In genomic region chr6:167555836-167556235, GRCh38 we compare ENCODE assay signal across 29 cellular contexts.
A peak's percentile ranks its signal among the peaks of the same experiment; 100 is the strongest.
DNase-seq lines count a peak whose midpoint lies in the region; ATAC-seq and TF ChIP-seq lines count a peak whose summit lies in the region.
"Had no signal": no experiment of that assay in that cellular context is flagged by ENCODE, and none has a peak within 500 bp of the region (broad histone marks: within the 10 kb centered on the region; RNA-seq: fewer than 3 reads in every experiment).

No MANE protein-coding gene starts in this region.

- H3K4me1 Mint-ChIP-seq in nephron, result peaks cover 64% of the 10 kb centered on the region
- H3K4me1 Mint-ChIP-seq: B cell; CD14-positive monocyte; CD4-positive, alpha-beta memory T cell; CD8-positive, alpha-beta memory T cell had no signal

- DNase-seq in SKM-1 treated with dmso at 0.1 percent for 144 hours (lab: John Stamatoyannopoulos, UW; ENCODE audit: unreplicated experiment), result no peak
- DNase-seq: 8988T; ACHN; AML-193; BE2C; C1 segment of cervical spinal cord; Caco-2; Calu3; CD4-positive, alpha-beta memory T cell; CD4-positive, alpha-beta T cell; CD4-positive, CD25-positive, alpha-beta regulatory T cell; CD8-positive, alpha-beta memory T cell; CD8-positive, alpha-beta T cell; COR-L47; DMS153; DMS79; DMS79 treated with DMSO at 0.1 percent for 48 hours; DND-41; EL had no signal

- H3K9me3 Mint-ChIP-seq in nephron, result peaks cover 17% of the 10 kb centered on the region

- H3K36me3 Mint-ChIP-seq in nephron (ENCODE audit: low read depth), result peaks cover 9% of the 10 kb centered on the region
- H3K36me3 Mint-ChIP-seq: CD14-positive monocyte; CD4-positive, alpha-beta memory T cell; CD8-positive, alpha-beta memory T cell; CD8-positive, alpha-beta T cell had no signal

- H3K4me3 Mint-ChIP-seq in nephron, result no peak overlapping the region
- H3K4me3 Mint-ChIP-seq: B cell; CD14-positive monocyte; CD4-positive, alpha-beta T cell; CD4-positive, CD25-positive, alpha-beta regulatory T cell; CD8-positive, alpha-beta memory T cell; CD8-positive, alpha-beta T cell had no signal

- no peak overlapping the region for H3K4me3 ChIP-seq in HEK293 (ENCODE audit: low read depth, low read length)
- H3K4me3 ChIP-seq: A549; BLaER1; BLaER1 treated with 17β-estradiol and CSF1 and Interleukin-3, amounts not matched to agents 10 nM and 100 nM had no signal

- CTCF ChIA-PET in HEK293 (lab: Yijun Ruan, JAX), result interaction anchor here (1.0 kb wide), 1 partner anchor 70 kb away, joined by 3 read pairs; no protein-coding TSS in a partner anchor

- H3K27ac Mint-ChIP-seq in nephron, result peak overlapping the region in 2 of 3 experiments; percentile 4 to 20
- H3K27ac Mint-ChIP-seq: B cell; CD4-positive, alpha-beta memory T cell; CD4-positive, alpha-beta T cell; CD4-positive, CD25-positive, alpha-beta regulatory T cell; CD8-positive, alpha-beta memory T cell; CD8-positive, alpha-beta T cell had no signal

- no peaks in the 10 kb centered on the region for H3K36me3 ChIP-seq in HEK293 (ENCODE audit: control insufficient read depth in 2 of 2, insufficient read depth in 1 of 2, low read length in 2 of 2)
- H3K36me3 ChIP-seq: BE2C; BLaER1; BLaER1 treated with 17β-estradiol and CSF1 and Interleukin-3, amounts not matched to agents 10 nM and 100 nM had no signal

- H3K4me1 ChIP-seq in HEK293 (ENCODE audit: control insufficient read depth, insufficient read depth, low read length), result no peaks in the 10 kb centered on the region
- H3K4me1 ChIP-seq: BE2C had no signal

- no peaks in the 10 kb centered on the region for H3K9me3 ChIP-seq in HEK293 (ENCODE audit: control insufficient read depth, insufficient read depth, low read depth, low read length)
- H3K9me3 ChIP-seq: A549, BE2C, Caco-2 had no signal

- TF ChIP-seq CTCF in HEK293 (tag by site-specific recombination; IDR thresholded peaks at IDR 0.05), result no peak
- TF ChIP-seq CTCF in nephron (IDR thresholded peaks at IDR 0.05; ENCODE audit: unreplicated experiment in 3 of 3), result no peak

- H3K27ac ChIP-seq in HEK293 (ENCODE audit: extremely low read depth, low read depth, low read length), result no peak overlapping the region
- H3K27ac ChIP-seq: 22Rv1; A549; BLaER1; BLaER1 treated with 17β-estradiol and CSF1 and Interleukin-3, amounts not matched to agents 10 nM and 100 nM; C4-2B had no signal

- POLR2A ChIA-PET in HEK293 (lab: Yijun Ruan, JAX), result no interaction called here

- no peak for ATAC-seq in GM19463 (IDR thresholded peaks at IDR 0.05; ENCODE audit: unreplicated experiment)
- ATAC-seq: A549; CD8-positive, alpha-beta T cell had no signal

- peaks cover 11% of the 10 kb centered on the region for H3K27me3 Mint-ChIP-seq in nephron (ENCODE audit: low read depth)
- H3K27me3 Mint-ChIP-seq: B cell; CD4-positive, alpha-beta T cell; CD4-positive, CD25-positive, alpha-beta regulatory T cell had no signal

TF ChIP-seq in HEK293, 187 proteins besides CTCF, POLR2A, EP300 and RAD21:
- no peak for TF ChIP-seq ZNF707 (tag by site-specific recombination; IDR thresholded peaks at IDR 0.05)
- TF ChIP-seq ZNF335 (tag by site-specific recombination; conservative IDR thresholded peaks at IDR 0.05), result no peak
- TF ChIP-seq ZFHX2 (tag by site-specific recombination; conservative IDR thresholded peaks at IDR 0.05), result no peak
- TF ChIP-seq IKZF3 (tag by site-specific recombination; IDR thresholded peaks at IDR 0.05), result no peak
- peak; percentile 97 for TF ChIP-seq ZNF26 (tag by site-specific recombination; IDR thresholded peaks at IDR 0.05)
- no peak for TF ChIP-seq ZNF426 (tag by site-specific recombination; IDR thresholded peaks at IDR 0.05)
- TF ChIP-seq SETDB1 (IDR thresholded peaks at IDR 0.05; ENCODE audit: insufficient read length, low read length), result peak; percentile 79
- TF ChIP-seq HOXD13 (CRISPR knock-in tag; IDR thresholded peaks at IDR 0.05; ENCODE audit: borderline replicate concordance), result no peak
- TF ChIP-seq RBAK (tag by site-specific recombination; IDR thresholded peaks at IDR 0.05), result no peak
